8 cellular contexts compared by ENCODE assay signal in genomic region chr7:143901710-143902587, GRCh38. TPM values are rescaled to one million over a fixed set of nuclear protein-coding genes. Genes with fewer than 3 reads are reported as not detected.
A peak's percentile ranks its signal among the peaks of the same experiment; 100 is the strongest.
DNase-seq lines count a peak whose midpoint lies in the region; ATAC-seq and TF ChIP-seq lines count a peak whose summit lies in the region.

Gene TCAF1 (minus strand): TSS chr7:143902176. CDS start chr7:143876608, 25,568 bp downstream.

- H3K9me3 ChIP-seq in HUES64 (ENCODE audit: insufficient read depth, low read depth, low read length) (no peaks in the 10 kb centered on the region), OCI-LY3 (ENCODE audit: insufficient read depth, low read length) (no peaks in the 10 kb centered on the region), mucosa of descending colon (no peaks in the 10 kb centered on the region)

- H3K9ac ChIP-seq in HUES64 (ENCODE audit: low read depth, low read length) (peak within 1 kb of the TSS; percentile 84), OCI-LY3 (ENCODE audit: low read length) (peak within 1 kb of the TSS; percentile 85)

- peaks cover 42% of the 10 kb centered on the region for H3K4me1 ChIP-seq in HUES64 (ENCODE audit: insufficient read depth, low read length)
- peaks cover 8% of the 10 kb centered on the region for H3K4me1 ChIP-seq in OCI-LY3 (ENCODE audit: low read length)
- peaks cover 15% of the 10 kb centered on the region for H3K4me1 ChIP-seq in mucosa of descending colon (ENCODE audit: low read depth)

- H2AFZ ChIP-seq in OCI-LY3 (ENCODE audit: low read depth, low read length), result peak within 1 kb of the TSS; percentile 94

- peak; percentile 90 for DNase-seq in DMS 273 treated with DMSO at 0.1 percent for 48 hours (lab: John Stamatoyannopoulos, UW)
- DNase-seq in activated T-cell treated with anti-CD3 and anti-CD28 coated beads for 24 hours (ENCODE audit: low read depth), result peak; percentile 84
- peak; percentile 96 for DNase-seq in epidermal melanocyte (ENCODE audit: insufficient read length, low spot score)
- peak; percentile 97 to 98 (median 97) for DNase-seq in mucosa of descending colon
- peak; percentile 90 for DNase-seq in stimulated activated CD8-positive, alpha-beta memory T cell treated with anti-CD3 and anti-CD28 coated beads, Interleukin-4, amount 100 ng/mL, for 24 hours (ENCODE audit: low read depth)

- ATAC-seq in GM21447 (IDR thresholded peaks at IDR 0.05; ENCODE audit: unreplicated experiment), result peak; percentile 90
- ATAC-seq in mucosa of descending colon, result peak; percentile 97

- H3K27me3 ChIP-seq in HUES64 (ENCODE audit: insufficient read depth, low read length), result no peaks in the 10 kb centered on the region
- no peaks in the 10 kb centered on the region for H3K27me3 ChIP-seq in OCI-LY3 (ENCODE audit: low read depth, low read length)

- intact Hi-C loops in mucosa of descending colon (cut with DNase I, micrococcal nuclease), result no loop called here

- H3K36me3 ChIP-seq in HUES64 (ENCODE audit: insufficient read depth, low read length) (no peaks in the 10 kb centered on the region), OCI-LY3 (replicated peaks; ENCODE audit: low read depth, low read length) (no peaks in the 10 kb centered on the region), mucosa of descending colon (ENCODE audit: low read depth) (no peaks in the 10 kb centered on the region)

- TF ChIP-seq CTCF in OCI-LY3 (IDR thresholded peaks at IDR 0.05; ENCODE audit: low read depth, low read length) (peak; percentile 57), mucosa of descending colon (IDR thresholded peaks at IDR 0.05) (no peak)

- WGBS in HUES64, result under 1% methylated on average over 50 of the region's 54 CpGs

- H3K27ac ChIP-seq in HUES64 (ENCODE audit: low read depth, low read length) (peak within 1 kb of the TSS; percentile 97), OCI-LY3 (ENCODE audit: low read length) (peak within 1 kb of the TSS; percentile 61)

- H4K20me1 ChIP-seq in OCI-LY3 (ENCODE audit: insufficient read depth, low read length), result no peaks in the 10 kb centered on the region

- H3K4me2 ChIP-seq in OCI-LY3 (ENCODE audit: low read length), result peak within 1 kb of the TSS; percentile 80

- H3K79me2 ChIP-seq in OCI-LY3 (ENCODE audit: low read length), result peaks cover 17% of the 10 kb centered on the region

- H3K4me3 ChIP-seq in HUES64 (ENCODE audit: low read length) (peak within 1 kb of the TSS; percentile 83), OCI-LY3 (ENCODE audit: low read length) (peak within 1 kb of the TSS; percentile 91), mucosa of descending colon (peak within 1 kb of the TSS; percentile 43)

RNA-seq across cellular contexts. Expression of gene TCAF1, which starts in this region (rescaled TPM):
- 29.6 TPM for polyA plus RNA-seq in HUES64 (2013, experiment 1 of 2)
- 39.2 TPM for polyA plus RNA-seq in HUES64 (2013, experiment 2 of 2)
- 10 to 100 TPM; 36.2 to 56.0 (median 46.2) TPM for total RNA-seq in mucosa of descending colon

Comparison
In these comparisons a context has a peak if more than half of its experiments do, and no peak if none do; other contexts are left out.
1. Peak in every context shown above with its lines: DNase-seq, ATAC-seq, H3K4me3 ChIP-seq and H3K27ac ChIP-seq.